1 cellular context compared by ENCODE assay signal in the genomic region with DNA sequence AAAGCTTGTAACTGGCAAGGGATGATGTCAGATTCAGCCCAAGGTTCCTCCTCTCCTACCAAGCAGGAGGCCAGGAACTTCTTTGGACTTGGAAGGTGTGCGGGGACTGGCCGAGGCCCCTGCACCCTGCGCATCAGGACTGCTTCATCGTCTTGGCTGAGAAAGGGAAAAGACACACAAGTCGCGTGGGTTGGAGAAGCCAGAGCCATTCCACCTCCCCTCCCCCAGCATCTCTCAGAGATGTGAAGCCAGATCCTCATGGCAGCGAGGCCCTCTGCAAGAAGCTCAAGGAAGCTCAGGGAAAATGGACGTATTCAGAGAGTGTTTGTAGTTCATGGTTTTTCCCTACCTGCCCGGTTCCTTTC.
TF ChIP-seq lines count a peak whose summit lies in the region.

No MANE protein-coding gene starts in this region.

TF ChIP-seq in HepG2, 621 proteins besides CTCF, POLR2A, EP300 and RAD21:
- TF ChIP-seq, protein P1, sequence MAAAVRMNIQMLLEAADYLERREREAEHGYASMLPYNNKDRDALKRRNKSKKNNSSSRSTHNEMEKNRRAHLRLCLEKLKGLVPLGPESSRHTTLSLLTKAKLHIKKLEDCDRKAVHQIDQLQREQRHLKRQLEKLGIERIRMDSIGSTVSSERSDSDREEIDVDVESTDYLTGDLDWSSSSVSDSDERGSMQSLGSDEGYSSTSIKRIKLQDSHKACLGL (CRISPR knock-in tag; IDR thresholded peaks at IDR 0.05), result 0 out of 2 replicates have a peak, but pooled peaks have one; percentile 37
- TF ChIP-seq ZC3H13 (CRISPR knock-in tag; IDR thresholded peaks at IDR 0.05) (peak; percentile 62; the same call in 1 of the 2 replicates), NFRKB (IDR thresholded peaks at IDR 0.05) (no peak), ZNF687 (CRISPR knock-in tag; IDR thresholded peaks at IDR 0.05) (no peak), AGO2 (optimal IDR thresholded peaks at IDR 0.05; ENCODE audit: low read depth, low read length) (peak; percentile 11), ZFP90 (CRISPR knock-in tag; IDR thresholded peaks at IDR 0.05; ENCODE audit: borderline replicate concordance) (no peak), CERS6 (CRISPR knock-in tag; IDR thresholded peaks at IDR 0.05) (0 out of 2 replicates have a peak, but pooled peaks have one; percentile 15), ZNF775 (CRISPR knock-in tag; IDR thresholded peaks at IDR 0.05; ENCODE audit: borderline replicate concordance) (no peak), KIAA2018 (CRISPR knock-in tag; IDR thresholded peaks at IDR 0.05; ENCODE audit: borderline replicate concordance) (no peak), AKAP8 (CRISPR knock-in tag; IDR thresholded peaks at IDR 0.05) (0 out of 2 replicates have a peak, but pooled peaks have one; percentile 12)
- TF ChIP-seq, protein P2, sequence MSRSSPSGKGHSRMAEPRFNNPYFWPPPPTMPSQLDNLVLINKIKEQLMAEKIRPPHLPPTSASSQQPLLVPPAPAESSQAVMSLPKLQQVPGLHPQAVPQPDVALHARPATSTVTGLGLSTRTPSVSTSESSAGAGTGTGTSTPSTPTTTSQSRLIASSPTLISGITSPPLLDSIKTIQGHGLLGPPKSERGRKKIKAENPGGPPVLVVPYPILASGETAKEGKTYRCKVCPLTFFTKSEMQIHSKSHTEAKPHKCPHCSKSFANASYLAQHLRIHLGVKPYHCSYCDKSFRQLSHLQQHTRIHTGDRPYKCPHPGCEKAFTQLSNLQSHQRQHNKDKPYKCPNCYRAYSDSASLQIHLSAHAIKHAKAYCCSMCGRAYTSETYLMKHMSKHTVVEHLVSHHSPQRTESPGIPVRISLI (CRISPR knock-in tag; IDR thresholded peaks at IDR 0.05; ENCODE audit: borderline replicate concordance), result no peak
- TF ChIP-seq, protein P3, sequence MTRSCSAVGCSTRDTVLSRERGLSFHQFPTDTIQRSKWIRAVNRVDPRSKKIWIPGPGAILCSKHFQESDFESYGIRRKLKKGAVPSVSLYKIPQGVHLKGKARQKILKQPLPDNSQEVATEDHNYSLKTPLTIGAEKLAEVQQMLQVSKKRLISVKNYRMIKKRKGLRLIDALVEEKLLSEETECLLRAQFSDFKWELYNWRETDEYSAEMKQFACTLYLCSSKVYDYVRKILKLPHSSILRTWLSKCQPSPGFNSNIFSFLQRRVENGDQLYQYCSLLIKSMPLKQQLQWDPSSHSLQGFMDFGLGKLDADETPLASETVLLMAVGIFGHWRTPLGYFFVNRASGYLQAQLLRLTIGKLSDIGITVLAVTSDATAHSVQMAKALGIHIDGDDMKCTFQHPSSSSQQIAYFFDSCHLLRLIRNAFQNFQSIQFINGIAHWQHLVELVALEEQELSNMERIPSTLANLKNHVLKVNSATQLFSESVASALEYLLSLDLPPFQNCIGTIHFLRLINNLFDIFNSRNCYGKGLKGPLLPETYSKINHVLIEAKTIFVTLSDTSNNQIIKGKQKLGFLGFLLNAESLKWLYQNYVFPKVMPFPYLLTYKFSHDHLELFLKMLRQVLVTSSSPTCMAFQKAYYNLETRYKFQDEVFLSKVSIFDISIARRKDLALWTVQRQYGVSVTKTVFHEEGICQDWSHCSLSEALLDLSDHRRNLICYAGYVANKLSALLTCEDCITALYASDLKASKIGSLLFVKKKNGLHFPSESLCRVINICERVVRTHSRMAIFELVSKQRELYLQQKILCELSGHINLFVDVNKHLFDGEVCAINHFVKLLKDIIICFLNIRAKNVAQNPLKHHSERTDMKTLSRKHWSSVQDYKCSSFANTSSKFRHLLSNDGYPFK (CRISPR knock-in tag; IDR thresholded peaks at IDR 0.05; ENCODE audit: borderline replicate concordance), result 0 out of 2 replicates have a peak, but pooled peaks have one; percentile 24
